ENCODE assay signal across 8 cellular contexts in the genomic region with DNA sequence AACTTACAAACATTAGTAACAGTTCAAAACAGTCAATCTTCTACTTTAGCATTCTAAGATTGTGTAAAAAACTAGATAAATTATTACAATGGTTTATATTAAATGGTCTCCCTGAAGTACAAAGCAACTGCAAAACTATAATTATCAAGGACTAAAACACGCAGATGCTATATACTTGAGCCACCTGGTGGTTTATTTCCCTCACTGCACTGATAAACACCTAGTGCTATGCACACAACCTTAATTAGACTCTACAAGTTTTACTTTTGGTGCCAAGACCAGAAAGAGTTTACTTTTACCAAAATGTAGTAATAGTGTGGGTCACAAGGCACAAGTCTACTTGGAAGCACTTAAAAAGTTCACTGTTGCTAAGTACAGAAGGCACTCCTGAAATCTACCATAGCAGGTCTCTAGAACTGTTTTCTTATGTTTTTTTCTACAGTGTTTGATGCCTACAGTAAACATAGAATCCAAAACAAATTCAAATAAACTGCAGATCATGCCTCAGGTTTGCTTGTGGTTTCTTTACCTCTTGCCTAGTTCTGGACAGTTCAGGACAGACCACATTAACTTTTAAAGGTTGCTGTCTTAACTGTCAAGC. TPM values are rescaled to one million over a fixed set of nuclear protein-coding genes. Genes with fewer than 3 reads are reported as not detected.
DNase-seq lines count a peak whose midpoint lies in the region; ATAC-seq and TF ChIP-seq lines count a peak whose summit lies in the region.

No MANE protein-coding gene starts in this region.

- peaks cover 18% of the 10 kb centered on the region for H3K4me1 ChIP-seq in SJCRH30

- no peaks in the 10 kb centered on the region for H3K9me3 Mint-ChIP-seq in memory B cell

- H3K27me3 Mint-ChIP-seq in memory B cell, result no peaks in the 10 kb centered on the region

- H3K4me1 Mint-ChIP-seq in memory B cell, result peaks cover 6% of the 10 kb centered on the region

- ATAC-seq in memory B cell (ENCODE audit: low read depth), result peak; percentile 70
- no peak for ATAC-seq in HG02798 (IDR thresholded peaks at IDR 0.05; ENCODE audit: poor library complexity, unreplicated experiment)
- ATAC-seq in GM19455 (IDR thresholded peaks at IDR 0.05; ENCODE audit: unreplicated experiment), result no peak

- H3K27ac ChIP-seq in SJCRH30, result no peak overlapping the region

- TF ChIP-seq CTCF in GM10248 (IDR thresholded peaks at IDR 0.05; ENCODE audit: control extremely low read depth, extremely low read depth, low read depth, missing control alignments), result peak; percentile 78

- no peaks in the 10 kb centered on the region for H3K9me3 ChIP-seq in SJCRH30 (replicated peaks)

- no peak overlapping the region for H3K4me3 Mint-ChIP-seq in memory B cell

- H3K27ac Mint-ChIP-seq in memory B cell, result no peak overlapping the region

- DNase-seq in AG08395 (ENCODE audit: low spot score), result peak; percentile 42
- peak; percentile 38 for DNase-seq in GM10248 (ENCODE audit: extremely low spot score)
- DNase-seq in M059J (ENCODE audit: low read depth), result peak; percentile 65
- peak; percentile 13 to 58 for DNase-seq in SJCRH30
- DNase-seq in effector CD4-positive, alpha-beta T cell, result peak; percentile 26
- DNase-seq in memory B cell (ENCODE audit: low spot score in 2 of 2), result peak; percentile 27 to 35

- peaks cover 2% of the 10 kb centered on the region for H3K36me3 Mint-ChIP-seq in memory B cell

- no peaks in the 10 kb centered on the region for H3K36me3 ChIP-seq in SJCRH30

- H3K27me3 ChIP-seq in SJCRH30, result no peaks in the 10 kb centered on the region

- POLR2A ChIA-PET in GM10248 (lab: Yijun Ruan, JAX), result no interaction called here

- CTCF ChIA-PET in GM10248 (lab: Yijun Ruan, JAX), result interaction anchor here (0.9 to 4.2 kb wide), 7 partner anchors 9 to 599 kb away, joined by 3 to 39 read pairs (median 3); no protein-coding TSS in a partner anchor

- H3K4me3 ChIP-seq in SJCRH30, result no peak overlapping the region

RNA-seq across cellular contexts. Expression of a gene that starts 49.2 kb away (rescaled TPM):
- 22.4 and 23.2 TPM in 2 replicates for total RNA-seq in M059J (2014; rRNA removed; shearing (Covaris generic))
- total RNA-seq in SJCRH30 (2014; rRNA removed; shearing (Covaris generic)), result 7.9 and 9.9 TPM in 2 replicates
